In the genomic region with DNA sequence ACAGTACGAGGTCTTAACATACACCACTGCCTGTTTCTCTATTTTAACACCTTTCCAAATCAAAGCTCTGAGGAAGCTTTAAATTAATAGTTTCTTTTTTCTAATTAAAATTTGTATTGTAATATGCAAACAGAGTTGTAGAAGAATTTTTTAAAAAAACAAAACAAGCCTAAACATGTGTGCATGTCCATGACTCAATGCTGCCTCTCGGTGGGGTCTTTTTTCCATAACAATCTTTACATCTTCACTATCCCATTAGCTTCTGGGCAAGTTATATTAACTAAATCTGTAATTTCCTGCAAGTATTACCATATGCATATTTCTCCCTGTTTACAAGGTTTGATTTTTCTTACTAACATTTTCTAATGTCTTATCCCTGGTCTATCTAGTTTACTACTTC, we compare ENCODE assay signal across 1 cellular context.
TF ChIP-seq lines count a peak whose summit lies in the region.

No MANE protein-coding gene starts in this region.

TF ChIP-seq in GM23338, 12 proteins besides CTCF, POLR2A, EP300 and RAD21 (continued from another document):
- TF ChIP-seq, protein P1, sequence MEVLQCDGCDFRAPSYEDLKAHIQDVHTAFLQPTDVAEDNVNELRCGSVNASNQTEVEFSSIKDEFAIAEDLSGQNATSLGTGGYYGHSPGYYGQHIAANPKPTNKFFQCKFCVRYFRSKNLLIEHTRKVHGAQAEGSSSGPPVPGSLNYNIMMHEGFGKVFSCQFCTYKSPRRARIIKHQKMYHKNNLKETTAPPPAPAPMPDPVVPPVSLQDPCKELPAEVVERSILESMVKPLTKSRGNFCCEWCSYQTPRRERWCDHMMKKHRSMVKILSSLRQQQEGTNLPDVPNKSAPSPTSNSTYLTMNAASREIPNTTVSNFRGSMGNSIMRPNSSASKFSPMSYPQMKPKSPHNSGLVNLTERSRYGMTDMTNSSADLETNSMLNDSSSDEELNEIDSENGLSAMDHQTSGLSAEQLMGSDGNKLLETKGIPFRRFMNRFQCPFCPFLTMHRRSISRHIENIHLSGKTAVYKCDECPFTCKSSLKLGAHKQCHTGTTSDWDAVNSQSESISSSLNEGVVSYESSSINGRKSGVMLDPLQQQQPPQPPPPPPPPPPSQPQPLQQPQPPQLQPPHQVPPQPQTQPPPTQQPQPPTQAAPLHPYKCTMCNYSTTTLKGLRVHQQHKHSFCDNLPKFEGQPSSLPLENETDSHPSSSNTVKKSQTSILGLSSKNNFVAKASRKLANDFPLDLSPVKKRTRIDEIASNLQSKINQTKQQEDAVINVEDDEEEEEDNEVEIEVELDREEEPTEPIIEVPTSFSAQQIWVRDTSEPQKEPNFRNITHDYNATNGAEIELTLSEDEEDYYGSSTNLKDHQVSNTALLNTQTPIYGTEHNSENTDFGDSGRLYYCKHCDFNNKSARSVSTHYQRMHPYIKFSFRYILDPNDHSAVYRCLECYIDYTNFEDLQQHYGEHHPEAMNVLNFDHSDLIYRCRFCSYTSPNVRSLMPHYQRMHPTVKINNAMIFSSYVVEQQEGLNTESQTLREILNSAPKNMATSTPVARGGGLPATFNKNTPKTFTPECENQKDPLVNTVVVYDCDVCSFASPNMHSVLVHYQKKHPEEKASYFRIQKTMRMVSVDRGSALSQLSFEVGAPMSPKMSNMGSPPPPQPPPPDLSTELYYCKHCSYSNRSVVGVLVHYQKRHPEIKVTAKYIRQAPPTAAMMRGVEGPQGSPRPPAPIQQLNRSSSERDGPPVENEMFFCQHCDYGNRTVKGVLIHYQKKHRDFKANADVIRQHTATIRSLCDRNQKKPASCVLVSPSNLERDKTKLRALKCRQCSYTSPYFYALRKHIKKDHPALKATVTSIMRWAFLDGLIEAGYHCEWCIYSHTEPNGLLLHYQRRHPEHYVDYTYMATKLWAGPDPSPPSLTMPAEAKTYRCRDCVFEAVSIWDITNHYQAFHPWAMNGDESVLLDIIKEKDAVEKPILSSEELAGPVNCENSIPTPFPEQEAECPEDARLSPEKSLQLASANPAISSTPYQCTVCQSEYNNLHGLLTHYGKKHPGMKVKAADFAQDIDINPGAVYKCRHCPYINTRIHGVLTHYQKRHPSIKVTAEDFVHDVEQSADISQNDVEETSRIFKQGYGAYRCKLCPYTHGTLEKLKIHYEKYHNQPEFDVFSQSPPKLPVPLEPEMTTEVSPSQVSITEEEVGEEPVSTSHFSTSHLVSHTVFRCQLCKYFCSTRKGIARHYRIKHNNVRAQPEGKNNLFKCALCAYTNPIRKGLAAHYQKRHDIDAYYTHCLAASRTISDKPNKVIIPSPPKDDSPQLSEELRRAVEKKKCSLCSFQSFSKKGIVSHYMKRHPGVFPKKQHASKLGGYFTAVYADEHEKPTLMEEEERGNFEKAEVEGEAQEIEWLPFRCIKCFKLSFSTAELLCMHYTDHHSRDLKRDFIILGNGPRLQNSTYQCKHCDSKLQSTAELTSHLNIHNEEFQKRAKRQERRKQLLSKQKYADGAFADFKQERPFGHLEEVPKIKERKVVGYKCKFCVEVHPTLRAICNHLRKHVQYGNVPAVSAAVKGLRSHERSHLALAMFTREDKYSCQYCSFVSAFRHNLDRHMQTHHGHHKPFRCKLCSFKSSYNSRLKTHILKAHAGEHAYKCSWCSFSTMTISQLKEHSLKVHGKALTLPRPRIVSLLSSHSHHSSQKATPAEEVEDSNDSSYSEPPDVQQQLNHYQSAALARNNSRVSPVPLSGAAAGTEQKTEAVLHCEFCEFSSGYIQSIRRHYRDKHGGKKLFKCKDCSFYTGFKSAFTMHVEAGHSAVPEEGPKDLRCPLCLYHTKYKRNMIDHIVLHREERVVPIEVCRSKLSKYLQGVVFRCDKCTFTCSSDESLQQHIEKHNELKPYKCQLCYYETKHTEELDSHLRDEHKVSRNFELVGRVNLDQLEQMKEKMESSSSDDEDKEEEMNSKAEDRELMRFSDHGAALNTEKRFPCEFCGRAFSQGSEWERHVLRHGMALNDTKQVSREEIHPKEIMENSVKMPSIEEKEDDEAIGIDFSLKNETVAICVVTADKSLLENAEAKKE (CRISPR knock-in tag; IDR thresholded peaks at IDR 0.05): no peak
- TF ChIP-seq POLR2AphosphoS5 (IDR thresholded peaks at IDR 0.05; ENCODE audit: low read depth): no peak
- TF ChIP-seq STAT1 (IDR thresholded peaks at IDR 0.05; ENCODE audit: unreplicated experiment): no peak
- TF ChIP-seq EZH2 (IDR thresholded peaks at IDR 0.05; ENCODE audit: low read depth, unreplicated experiment): no peak
- TF ChIP-seq EZH2phosphoT487 (IDR thresholded peaks at IDR 0.05; ENCODE audit: unreplicated experiment): no peak
